In the genomic region with DNA sequence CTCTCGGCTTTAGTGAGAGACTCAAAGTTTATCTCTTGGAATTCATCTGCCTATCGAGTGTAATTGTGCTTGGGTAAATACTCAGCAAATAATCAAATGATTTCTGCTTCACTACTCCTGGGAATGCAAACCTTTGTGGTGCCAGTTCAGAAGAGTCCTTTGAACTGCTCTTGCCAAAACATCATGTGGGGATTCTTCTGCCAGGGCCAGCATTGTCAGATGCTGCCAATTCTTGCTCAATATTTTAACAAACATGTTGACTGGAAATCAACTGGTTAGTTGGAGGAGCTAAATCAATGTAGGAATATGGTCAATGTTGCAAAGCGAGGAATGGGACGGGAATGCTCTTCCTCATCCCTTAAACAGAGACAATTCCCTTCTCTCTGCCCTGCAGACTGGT, we compare ENCODE assay signal across 17 cellular contexts.
DNase-seq lines count a peak whose midpoint lies in the region; ATAC-seq and TF ChIP-seq lines count a peak whose summit lies in the region.
"Had no signal": no experiment of that assay in that cellular context is flagged by ENCODE, and none has a peak within 500 bp of the region (broad histone marks: within the 10 kb centered on the region; RNA-seq: fewer than 3 reads in every experiment).

No MANE protein-coding gene starts in this region.

- peaks cover 7% of the 10 kb centered on the region for H3K9me3 Mint-ChIP-seq in activated naive CD8-positive, alpha-beta T cell treated with anti-CD3 and anti-CD28 coated beads, Interleukin-2, amount 50 U/mL, for 24 hours

- 49 to 54% (median 51%) methylated on average over 4 of the region's 4 CpGs for WGBS in heart left ventricle, 4 donors

- TF ChIP-seq CTCF in heart left ventricle (IDR thresholded peaks at IDR 0.05): no peak

- intact Hi-C loops in Right ventricle myocardium inferior (cut with DNase I) (no loop called here), heart left ventricle (cut with DNase I) (no loop called here), sciatic nerve (cut with DNase I) (no loop called here)

- H3K27ac Mint-ChIP-seq in activated naive CD8-positive, alpha-beta T cell treated with anti-CD3 and anti-CD28 coated beads, Interleukin-2, amount 50 U/mL, for 24 hours: no peak overlapping the region
- H3K27ac Mint-ChIP-seq: CD4-positive, alpha-beta T cell; HFFc6 had no signal

- TF ChIP-seq POLR2A in heart left ventricle (IDR thresholded peaks at IDR 0.05): no peak

- no peak overlapping the region for H3K27ac ChIP-seq in heart left ventricle

- H3K4me1 ChIP-seq in heart left ventricle: peaks cover 0 to 10% (median 0%) of the 10 kb centered on the region in 12 donors
- H3K4me1 ChIP-seq: Caco-2 had no signal

- ATAC-seq in Right ventricle myocardium inferior (peak; percentile 34), heart left ventricle (no peak), sciatic nerve (peak; percentile 74), HG03457 (IDR thresholded peaks at IDR 0.05; ENCODE audit: unreplicated experiment) (no peak)
- no peak for ATAC-seq in activated naive CD8-positive, alpha-beta T cell treated with anti-CD3 and anti-CD28 coated beads, Interleukin-2, amount 50 U/mL, for 24 hours

- no peak overlapping the region for H3K4me3 Mint-ChIP-seq in activated naive CD8-positive, alpha-beta T cell treated with anti-CD3 and anti-CD28 coated beads, Interleukin-2, amount 50 U/mL, for 24 hours
- H3K4me3 Mint-ChIP-seq: CD4-positive, alpha-beta T cell; HFFc6 had no signal

- no peaks in the 10 kb centered on the region for H3K27me3 ChIP-seq in heart left ventricle

- no peaks in the 10 kb centered on the region for H3K36me3 ChIP-seq in heart left ventricle

- no peaks in the 10 kb centered on the region for H3K36me3 Mint-ChIP-seq in activated naive CD8-positive, alpha-beta T cell treated with anti-CD3 and anti-CD28 coated beads, Interleukin-2, amount 50 U/mL, for 24 hours (ENCODE audit: low read depth)

- H3K4me3 ChIP-seq in heart left ventricle: no peak overlapping the region

- H3K9me3 ChIP-seq in heart left ventricle: no peaks in the 10 kb centered on the region
- H3K9me3 ChIP-seq: Caco-2 had no signal

- H3K4me1 Mint-ChIP-seq in activated naive CD8-positive, alpha-beta T cell treated with anti-CD3 and anti-CD28 coated beads, Interleukin-2, amount 50 U/mL, for 24 hours: no peaks in the 10 kb centered on the region

- DNase-seq in Right ventricle myocardium inferior (ENCODE audit: missing footprints): no peak
- no peak for DNase-seq in heart left ventricle
- DNase-seq in NCI-H526 treated with DMSO at 0.1 percent for 48 hours (lab: John Stamatoyannopoulos, UW): peak; percentile 20
- DNase-seq in kidney glomerular epithelial cell (lab: John Stamatoyannopoulos, UW): peak; percentile 24
- no peak for DNase-seq in sciatic nerve (ENCODE audit: low spot score)
- no peak for DNase-seq in activated naive CD8-positive, alpha-beta T cell treated with anti-CD3 and anti-CD28 coated beads, Interleukin-2, amount 50 U/mL, for 24 hours
- DNase-seq in NCI-H2171 (lab: John Stamatoyannopoulos, UW): no peak
- DNase-seq: Caco-2; CD4-positive, alpha-beta T cell; GDM1; H7; HFFc6; KG1; NCI-H1436; NCI-H1930; SHP77 had no signal

- peaks cover 3% of the 10 kb centered on the region for H3K27me3 Mint-ChIP-seq in activated naive CD8-positive, alpha-beta T cell treated with anti-CD3 and anti-CD28 coated beads, Interleukin-2, amount 50 U/mL, for 24 hours

Comparison
In these comparisons a context has a peak if more than half of its experiments do, and no peak if none do; other contexts are left out.
1. ATAC-seq: peak in Right ventricle myocardium inferior (single experiment) and sciatic nerve (single experiment); none in heart left ventricle (0 of 4), HG03457 (single experiment) and activated naive CD8-positive, alpha-beta T cell treated with anti-CD3 and anti-CD28 coated beads, Interleukin-2, amount 50 U/mL, for 24 hours (single experiment).
2. DNase-seq: peak in NCI-H526 treated with DMSO at 0.1 percent for 48 hours (single experiment) and kidney glomerular epithelial cell (single experiment); none in Right ventricle myocardium inferior (single experiment), heart left ventricle (0 of 5), sciatic nerve (single experiment), activated naive CD8-positive, alpha-beta T cell treated with anti-CD3 and anti-CD28 coated beads, Interleukin-2, amount 50 U/mL, for 24 hours (single experiment) and NCI-H2171 (single experiment).